In the genomic region with DNA sequence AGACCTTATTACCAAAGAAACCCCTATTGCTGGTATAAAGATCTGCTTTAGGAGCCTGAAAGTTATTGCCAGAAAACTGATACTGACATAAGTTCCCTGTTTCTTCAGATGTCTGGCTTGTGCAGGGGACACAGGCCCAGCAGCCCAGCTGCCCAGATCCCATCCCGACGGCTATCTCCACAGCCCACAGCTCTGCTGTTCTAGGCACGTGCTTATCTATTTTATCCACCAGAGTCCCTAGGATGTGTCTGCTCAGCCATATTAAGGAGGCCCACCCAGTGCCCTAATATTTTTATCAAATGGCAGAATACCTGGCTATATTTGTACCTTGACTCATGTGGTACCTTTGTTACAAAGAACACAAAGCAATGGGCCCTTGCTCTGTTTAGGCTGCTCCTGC, we compare ENCODE assay signal across 37 cellular contexts.
"Had no signal": no experiment of that assay in that cellular context is flagged by ENCODE, and none has a peak within 500 bp of the region (broad histone marks: within the 10 kb centered on the region; RNA-seq: fewer than 3 reads in every experiment).

No MANE protein-coding gene starts in this region.

- H3K4me3 ChIP-seq: adrenal gland, ascending aorta, body of pancreas, breast epithelium, cardiac muscle cell had no signal

- H3K27ac ChIP-seq: adrenal gland, ascending aorta, body of pancreas, brain microvascular endothelial cell, breast epithelium, cardiac muscle cell had no signal

- DNase-seq: activated effector memory CD4-positive, alpha-beta T cell treated with anti-CD3 and anti-CD28 coated beads, Interleukin-2, amount 50 U/mL, for 16 hours; activated effector memory CD4-positive, alpha-beta T cell treated with Interleukin-2 at 50 U/mL for 16 hours; activated gamma-delta T cell; activated gamma-delta T cell treated with Interleukin-2 at 50 U/mL for 16 hours; activated naive CD4-positive, alpha-beta T cell; activated naive CD4-positive, alpha-beta T cell treated with anti-CD3 and anti-CD28 coated beads for 36 hours; activated naive CD4-positive, alpha-beta T cell treated with anti-CD3 and anti-CD28 coated beads, Interleukin-2, amount 10 ng/mL, durations not matched to agents 7 days and 5 days; activated naive CD4-positive, alpha-beta T cell treated with anti-CD3 and anti-CD28 coated beads, Interleukin-2, amount 50 U/mL, for 16 hours; activated naive CD4-positive, alpha-beta T cell treated with Interleukin-2 at 50 U/mL for 16 hours; activated naive CD8-positive, alpha-beta T cell treated with anti-CD3 and anti-CD28 coated beads for 36 hours; activated naive CD8-positive, alpha-beta T cell treated with anti-CD3 and anti-CD28 coated beads, Interleukin-2, amount 10 ng/mL, durations not matched to agents 7 days and 5 days; activated naive CD8-positive, alpha-beta T cell treated with anti-CD3 and anti-CD28 coated beads, Interleukin-2, amount 50 U/mL, for 24 hours; activated T-cell treated with anti-CD3 and anti-CD28 coated beads, Interleukin-2, amount 50 U/mL, for 1 hour; activated T-cell treated with anti-CD3 and anti-CD28 coated beads, Interleukin-2, amount 50 U/mL, for 24 hours; activated T-cell treated with anti-CD3 and anti-CD28 coated beads, Interleukin-2, amount 50 U/mL, for 4 hours; activated T-cell treated with anti-CD3 and anti-CD28 coated beads, Interleukin-2, amount 50 U/mL, for 48 hours; activated T-cell treated with anti-CD3 and anti-CD28 coated beads, Interleukin-2, amount 50 U/mL, for 72 hours; adrenal gland; amniotic stem cell; aorta; body of pancreas; brain microvascular endothelial cell; central memory CD4-positive, alpha-beta T cell; cerebellar nuclear complex had no signal

- H3K36me3 ChIP-seq: adrenal gland, ascending aorta, brain microvascular endothelial cell, breast epithelium, cardiac muscle cell had no signal

- H3K4me3 Mint-ChIP-seq: activated naive CD4-positive, alpha-beta T cell treated with anti-CD3 and anti-CD28 coated beads for 36 hours; activated naive CD4-positive, alpha-beta T cell treated with anti-CD3 and anti-CD28 coated beads, Interleukin-2, amount 10 ng/mL, durations not matched to agents 7 days and 5 days; activated naive CD4-positive, alpha-beta T cell treated with anti-CD3 and anti-CD28 coated beads, Interleukin-2, amount 50 U/mL, for 24 hours; activated naive CD8-positive, alpha-beta T cell; activated naive CD8-positive, alpha-beta T cell treated with anti-CD3 and anti-CD28 coated beads for 36 hours; activated naive CD8-positive, alpha-beta T cell treated with anti-CD3 and anti-CD28 coated beads, Interleukin-2, amount 10 ng/mL, durations not matched to agents 7 days and 5 days; activated naive CD8-positive, alpha-beta T cell treated with anti-CD3 and anti-CD28 coated beads, Interleukin-2, amount 50 U/mL, for 24 hours; activated T-cell treated with anti-CD3 and anti-CD28 coated beads, Interleukin-2, amount 50 U/mL, for 24 hours; activated T-cell treated with anti-CD3 and anti-CD28 coated beads, Interleukin-2, amount 50 U/mL, for 4 hours; activated T-cell treated with anti-CD3 and anti-CD28 coated beads, Interleukin-2, amount 50 U/mL, for 72 hours; activated T-helper 1 cell treated with anti-CD3 and anti-CD28 coated beads, Interleukin-12 subunit alpha, Interleukin-12 subunit beta, Interleukin-2, Interleukin-4 antibody, amounts not matched to agents 30 ng/mL and 10 ng/mL and 1 ng/mL, durations not matched to agents 14 hours and 24 hours and 36 hours; activated T-helper 17 cell treated with anti-CD3 and anti-CD28 coated beads, Interleukin-2, amount 50 U/mL, for 72 hours; brain; central memory CD8-positive, alpha-beta T cell had no signal

- H3K4me1 ChIP-seq: adrenal gland, ascending aorta, body of pancreas, breast epithelium had no signal

- H3K27ac Mint-ChIP-seq: activated naive CD4-positive, alpha-beta T cell treated with anti-CD3 and anti-CD28 coated beads for 36 hours; activated naive CD4-positive, alpha-beta T cell treated with anti-CD3 and anti-CD28 coated beads, Interleukin-2, amount 10 ng/mL, durations not matched to agents 7 days and 5 days; activated naive CD4-positive, alpha-beta T cell treated with anti-CD3 and anti-CD28 coated beads, Interleukin-2, amount 50 U/mL, for 24 hours; activated naive CD4-positive, alpha-beta T cell treated with anti-CD3 and anti-CD28 coated beads, Interleukin-2, amount 50 U/mL, for 72 hours; activated naive CD8-positive, alpha-beta T cell; activated naive CD8-positive, alpha-beta T cell treated with anti-CD3 and anti-CD28 coated beads for 36 hours; activated naive CD8-positive, alpha-beta T cell treated with anti-CD3 and anti-CD28 coated beads, Interleukin-2, amount 10 ng/mL, durations not matched to agents 7 days and 5 days; activated naive CD8-positive, alpha-beta T cell treated with anti-CD3 and anti-CD28 coated beads, Interleukin-2, amount 50 U/mL, for 24 hours; activated T-cell treated with anti-CD3 and anti-CD28 coated beads, Interleukin-2, amount 50 U/mL, for 24 hours; activated T-cell treated with anti-CD3 and anti-CD28 coated beads, Interleukin-2, amount 50 U/mL, for 72 hours; activated T-helper 1 cell treated with anti-CD3 and anti-CD28 coated beads, Interleukin-12 subunit alpha, Interleukin-12 subunit beta, Interleukin-2, Interleukin-4 antibody, amounts not matched to agents 30 ng/mL and 10 ng/mL and 1 ng/mL, durations not matched to agents 14 hours and 24 hours and 36 hours; activated T-helper 17 cell treated with anti-CD3 and anti-CD28 coated beads, Interleukin-2, amount 50 U/mL, for 72 hours; activated T-helper 2 cell treated with anti-CD3 and anti-CD28 coated beads, Interferon-gamma antibody, Interleukin-2, Interleukin-4, amounts not matched to agents 10 μg/mL and 5 μg/mL and 100 μg/mL, durations not matched to agents 14 hours and 24 hours and 36 hours; brain had no signal

- H3K4me1 Mint-ChIP-seq: activated naive CD4-positive, alpha-beta T cell treated with anti-CD3 and anti-CD28 coated beads, Interleukin-2, amount 10 ng/mL, durations not matched to agents 7 days and 5 days; activated naive CD4-positive, alpha-beta T cell treated with anti-CD3 and anti-CD28 coated beads, Interleukin-2, amount 50 U/mL, for 24 hours; activated naive CD8-positive, alpha-beta T cell treated with anti-CD3 and anti-CD28 coated beads for 36 hours; activated naive CD8-positive, alpha-beta T cell treated with anti-CD3 and anti-CD28 coated beads, Interleukin-2, amount 10 ng/mL, durations not matched to agents 7 days and 5 days; activated naive CD8-positive, alpha-beta T cell treated with anti-CD3 and anti-CD28 coated beads, Interleukin-2, amount 50 U/mL, for 24 hours; activated T-helper 17 cell treated with anti-CD3 and anti-CD28 coated beads, Interleukin-2, amount 50 U/mL, for 72 hours; central memory CD8-positive, alpha-beta T cell had no signal

- FAIRE-seq: astrocyte, bronchial epithelial cell had no signal

- H3K27me3 ChIP-seq: adrenal gland, ascending aorta, body of pancreas, brain microvascular endothelial cell, breast epithelium had no signal

- H3K9me3 Mint-ChIP-seq: activated naive CD4-positive, alpha-beta T cell treated with anti-CD3 and anti-CD28 coated beads for 36 hours; activated naive CD4-positive, alpha-beta T cell treated with anti-CD3 and anti-CD28 coated beads, Interleukin-2, amount 10 ng/mL, durations not matched to agents 7 days and 5 days; activated naive CD4-positive, alpha-beta T cell treated with anti-CD3 and anti-CD28 coated beads, Interleukin-2, amount 50 U/mL, for 24 hours; activated naive CD4-positive, alpha-beta T cell treated with anti-CD3 and anti-CD28 coated beads, Interleukin-2, amount 50 U/mL, for 72 hours; activated naive CD8-positive, alpha-beta T cell treated with anti-CD3 and anti-CD28 coated beads for 36 hours; activated naive CD8-positive, alpha-beta T cell treated with anti-CD3 and anti-CD28 coated beads, Interleukin-2, amount 10 ng/mL, durations not matched to agents 7 days and 5 days; activated naive CD8-positive, alpha-beta T cell treated with anti-CD3 and anti-CD28 coated beads, Interleukin-2, amount 50 U/mL, for 24 hours; activated T-cell treated with anti-CD3 and anti-CD28 coated beads, Interleukin-2, amount 50 U/mL, for 24 hours; activated T-cell treated with anti-CD3 and anti-CD28 coated beads, Interleukin-2, amount 50 U/mL, for 4 hours; activated T-cell treated with anti-CD3 and anti-CD28 coated beads, Interleukin-2, amount 50 U/mL, for 72 hours; activated T-helper 1 cell treated with anti-CD3 and anti-CD28 coated beads, Interleukin-12 subunit alpha, Interleukin-12 subunit beta, Interleukin-2, Interleukin-4 antibody, amounts not matched to agents 30 ng/mL and 10 ng/mL and 1 ng/mL, durations not matched to agents 14 hours and 24 hours and 36 hours; activated T-helper 17 cell treated with anti-CD3 and anti-CD28 coated beads, Interleukin-2, amount 50 U/mL, for 72 hours; activated T-helper 2 cell treated with anti-CD3 and anti-CD28 coated beads, Interferon-gamma antibody, Interleukin-2, Interleukin-4, amounts not matched to agents 10 μg/mL and 5 μg/mL and 100 μg/mL, durations not matched to agents 14 hours and 24 hours and 36 hours; brain; central memory CD8-positive, alpha-beta T cell had no signal

- H3K36me3 Mint-ChIP-seq: activated naive CD4-positive, alpha-beta T cell treated with anti-CD3 and anti-CD28 coated beads, Interleukin-2, amount 10 ng/mL, durations not matched to agents 7 days and 5 days; activated naive CD4-positive, alpha-beta T cell treated with anti-CD3 and anti-CD28 coated beads, Interleukin-2, amount 50 U/mL, for 24 hours; activated naive CD4-positive, alpha-beta T cell treated with anti-CD3 and anti-CD28 coated beads, Interleukin-2, amount 50 U/mL, for 72 hours; activated naive CD8-positive, alpha-beta T cell; activated naive CD8-positive, alpha-beta T cell treated with anti-CD3 and anti-CD28 coated beads for 36 hours; activated naive CD8-positive, alpha-beta T cell treated with anti-CD3 and anti-CD28 coated beads, Interleukin-2, amount 10 ng/mL, durations not matched to agents 7 days and 5 days; brain had no signal

- H3K27me3 Mint-ChIP-seq: activated naive CD4-positive, alpha-beta T cell treated with anti-CD3 and anti-CD28 coated beads, Interleukin-2, amount 50 U/mL, for 24 hours; activated naive CD8-positive, alpha-beta T cell; activated naive CD8-positive, alpha-beta T cell treated with anti-CD3 and anti-CD28 coated beads for 36 hours; activated naive CD8-positive, alpha-beta T cell treated with anti-CD3 and anti-CD28 coated beads, Interleukin-2, amount 50 U/mL, for 24 hours; activated T-helper 17 cell treated with anti-CD3 and anti-CD28 coated beads, Interleukin-2, amount 50 U/mL, for 72 hours had no signal

- ATAC-seq: activated naive CD4-positive, alpha-beta T cell treated with anti-CD3 and anti-CD28 coated beads, Interleukin-2, amount 50 U/mL, for 72 hours; activated naive CD8-positive, alpha-beta T cell treated with anti-CD3 and anti-CD28 coated beads, Interleukin-2, amount 50 U/mL, for 24 hours; activated T-cell treated with anti-CD3 and anti-CD28 coated beads, Interleukin-2, amount 50 U/mL, for 4 hours; activated T-cell treated with anti-CD3 and anti-CD28 coated beads, Interleukin-2, amount 50 U/mL, for 72 hours; activated T-helper 17 cell treated with anti-CD3 and anti-CD28 coated beads, Interleukin-2, amount 50 U/mL, for 72 hours; body of pancreas had no signal

- H3K9me3 ChIP-seq: adrenal gland, ascending aorta, body of pancreas, breast epithelium had no signal
